Comparison of ENCODE assay signal across 21 cellular contexts in the genomic region with DNA sequence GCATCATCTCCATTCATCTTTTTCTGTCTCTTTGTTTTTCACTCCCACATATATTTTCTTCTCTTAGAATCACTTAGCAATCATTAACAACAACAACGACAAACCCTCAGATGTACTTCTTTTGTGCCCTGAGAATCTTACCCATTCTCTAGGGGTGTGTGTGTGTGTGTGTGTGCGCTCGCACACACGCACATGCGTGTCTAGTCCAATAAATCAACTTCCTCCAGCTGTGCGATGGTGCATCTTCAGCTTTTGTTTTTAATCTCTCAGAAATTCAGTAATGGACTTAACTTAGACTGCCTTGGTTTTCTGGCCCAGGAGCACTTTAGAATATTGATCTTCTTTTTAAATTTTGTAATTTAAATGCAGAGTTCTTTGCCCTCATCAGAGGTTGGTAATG.
"Had no signal": no experiment of that assay in that cellular context is flagged by ENCODE, and none has a peak within 500 bp of the region (broad histone marks: within the 10 kb centered on the region; RNA-seq: fewer than 3 reads in every experiment).

No MANE protein-coding gene starts in this region.

- DNase-seq: colonic mucosa; cortex of kidney; effector CD8-positive, alpha-beta T cell; effector memory CD8-positive, alpha-beta T cell; foreskin keratinocyte; heart left ventricle; hypothalamus; immature natural killer cell; islet precursor cell; kidney; kidney glomerular epithelial cell; left colon; left lung; left ventricle myocardium superior; lower lobe of right lung; mesenchymal stem cell had no signal

- H3K4me3 Mint-ChIP-seq: dendritic cell treated with granulocyte-macrophage colony-stimulating factor and Interleukin-4, amounts not matched to agents 40 ng/mL and 50 ng/mL, for 4 days; effector memory CD8-positive, alpha-beta T cell; immature natural killer cell; mesothelial cell of epicardium had no signal

- H3K4me1 ChIP-seq: colonic mucosa, esophagus muscularis mucosa, foreskin keratinocyte, gastroesophageal sphincter, heart left ventricle, left lung, lower lobe of right lung had no signal

- H3K36me3 Mint-ChIP-seq: immature natural killer cell, mesothelial cell of epicardium had no signal

- H3K4me1 Mint-ChIP-seq: immature natural killer cell, mesothelial cell of epicardium had no signal

- H3K36me3 ChIP-seq: colonic mucosa, esophagus muscularis mucosa, gastroesophageal sphincter, heart left ventricle, left lung, lower lobe of right lung had no signal

- H3K27ac ChIP-seq: colonic mucosa, esophagus muscularis mucosa, foreskin keratinocyte, gastroesophageal sphincter, heart left ventricle, hepatocyte, left lung, lower lobe of right lung had no signal

- H3K9me3 ChIP-seq: colonic mucosa, esophagus muscularis mucosa, gastroesophageal sphincter, heart left ventricle, left lung, lower lobe of right lung had no signal

- ATAC-seq: effector memory CD8-positive, alpha-beta T cell; foreskin keratinocyte; gastroesophageal sphincter; heart left ventricle; left colon; left lung; left ventricle myocardium superior; lower lobe of right lung had no signal

- H3K4me3 ChIP-seq: colonic mucosa, esophagus muscularis mucosa, gastroesophageal sphincter, heart left ventricle, hepatocyte, left lung, lower lobe of right lung had no signal

- H3K27me3 ChIP-seq: colonic mucosa, foreskin keratinocyte, heart left ventricle, hepatocyte, left lung had no signal

- H3K27me3 Mint-ChIP-seq: dendritic cell treated with granulocyte-macrophage colony-stimulating factor and Interleukin-4, amounts not matched to agents 40 ng/mL and 50 ng/mL, for 4 days had no signal

- H3K27ac Mint-ChIP-seq: dendritic cell treated with granulocyte-macrophage colony-stimulating factor and Interleukin-4, amounts not matched to agents 40 ng/mL and 50 ng/mL, for 4 days; effector memory CD8-positive, alpha-beta T cell; immature natural killer cell; mesothelial cell of epicardium had no signal

- H3K9me3 Mint-ChIP-seq: mesothelial cell of epicardium had no signal
